In genomic region chr19:4123615-4124568, GRCh38 we compare ENCODE assay signal across 1 cellular context.
TF ChIP-seq lines count a peak whose summit lies in the region.

Gene MAP2K2 (minus strand): TSS chr19:4124122. CDS start chr19:4123875, 247 bp downstream.

TF ChIP-seq in HepG2, 621 proteins besides CTCF, POLR2A, EP300 and RAD21 (continued from another document and continues in another):
- TF ChIP-seq ZBTB40 (IDR thresholded peaks at IDR 0.05) = no peak
- peak; percentile 53; the same call in 1 of the 2 replicates for TF ChIP-seq ZBTB40 (CRISPR knock-in tag; IDR thresholded peaks at IDR 0.05)
- no peak for TF ChIP-seq RFX1 (IDR thresholded peaks at IDR 0.05)
- peak; percentile 82 for TF ChIP-seq IKZF4 (CRISPR knock-in tag; IDR thresholded peaks at IDR 0.05; ENCODE audit: borderline replicate concordance, low read depth, not compliant biosample characterization)
- TF ChIP-seq MLXIP (CRISPR knock-in tag; IDR thresholded peaks at IDR 0.05; ENCODE audit: borderline replicate concordance) = no peak
- peak; percentile 73; the same call in 1 of the 2 replicates for TF ChIP-seq SMAD9 (CRISPR knock-in tag; IDR thresholded peaks at IDR 0.05)
- TF ChIP-seq PCBP2 (optimal IDR thresholded peaks at IDR 0.05; ENCODE audit: low read depth, low read length, poor library complexity, severe bottlenecking) = no peak
- TF ChIP-seq DNMT1 (CRISPR knock-in tag; IDR thresholded peaks at IDR 0.05) = no peak
- peak; percentile 67; the same call in 1 of the 2 replicates for TF ChIP-seq ZNF543 (CRISPR knock-in tag; IDR thresholded peaks at IDR 0.05)
- peak; percentile 83; the same call in 1 of the 2 replicates for TF ChIP-seq ZBTB4 (CRISPR knock-in tag; IDR thresholded peaks at IDR 0.05; ENCODE audit: borderline replicate concordance)
- peak; percentile 78; the same call in 1 of the 2 replicates for TF ChIP-seq GZF1 (CRISPR knock-in tag; IDR thresholded peaks at IDR 0.05)
- TF ChIP-seq ZNF17 (CRISPR knock-in tag; IDR thresholded peaks at IDR 0.05) = no peak
- no peak for TF ChIP-seq LCORL (IDR thresholded peaks at IDR 0.05)
- TF ChIP-seq LCORL (CRISPR knock-in tag; IDR thresholded peaks at IDR 0.05) = peak; percentile 26; the same call in 1 of the 2 replicates
- peak; percentile 60; the same call in 1 of the 2 replicates for TF ChIP-seq ZNF777 (CRISPR knock-in tag; IDR thresholded peaks at IDR 0.05)
- no peak for TF ChIP-seq NFIC (IDR thresholded peaks at IDR 0.05; ENCODE audit: low read length)
- no peak for TF ChIP-seq MYNN (CRISPR knock-in tag; IDR thresholded peaks at IDR 0.05; ENCODE audit: low read depth)
- no peak for TF ChIP-seq ZBTB10 (CRISPR knock-in tag; IDR thresholded peaks at IDR 0.05; ENCODE audit: borderline replicate concordance)
- TF ChIP-seq PRMT3 (CRISPR knock-in tag; IDR thresholded peaks at IDR 0.05; ENCODE audit: borderline replicate concordance, low read depth) = no peak
- peak; percentile 72; the same call in 1 of the 2 replicates for TF ChIP-seq CBFB (CRISPR knock-in tag; IDR thresholded peaks at IDR 0.05)
- TF ChIP-seq ZNF784 (CRISPR knock-in tag; IDR thresholded peaks at IDR 0.05; ENCODE audit: borderline replicate concordance) = no peak
- peak; percentile 77; the same call in 1 of the 2 replicates for TF ChIP-seq TBX2 (CRISPR knock-in tag; IDR thresholded peaks at IDR 0.05; ENCODE audit: borderline replicate concordance)
- peak; percentile 75; the same call in 1 of the 2 replicates for TF ChIP-seq CENPT (CRISPR knock-in tag; IDR thresholded peaks at IDR 0.05; ENCODE audit: low read depth)
- TF ChIP-seq ZXDC (CRISPR knock-in tag; IDR thresholded peaks at IDR 0.05) = no peak
- TF ChIP-seq ATRX (CRISPR knock-in tag; IDR thresholded peaks at IDR 0.05; ENCODE audit: borderline replicate concordance) = no peak
- no peak for TF ChIP-seq ZSCAN20 (CRISPR knock-in tag; IDR thresholded peaks at IDR 0.05; ENCODE audit: borderline replicate concordance)
- peak; percentile 80; the same call in 1 of the 2 replicates for TF ChIP-seq ZSCAN5A (CRISPR knock-in tag; IDR thresholded peaks at IDR 0.05; ENCODE audit: borderline replicate concordance)
- peak; percentile 61; the same call in 1 of the 2 replicates for TF ChIP-seq AHR (CRISPR knock-in tag; IDR thresholded peaks at IDR 0.05)
- no peak for TF ChIP-seq XBP1 (CRISPR knock-in tag; IDR thresholded peaks at IDR 0.05)
- no peak for TF ChIP-seq ZNF484 (CRISPR knock-in tag; IDR thresholded peaks at IDR 0.05; ENCODE audit: borderline replicate concordance, low read depth)
